7 cellular contexts compared by ENCODE assay signal in the genomic region with DNA sequence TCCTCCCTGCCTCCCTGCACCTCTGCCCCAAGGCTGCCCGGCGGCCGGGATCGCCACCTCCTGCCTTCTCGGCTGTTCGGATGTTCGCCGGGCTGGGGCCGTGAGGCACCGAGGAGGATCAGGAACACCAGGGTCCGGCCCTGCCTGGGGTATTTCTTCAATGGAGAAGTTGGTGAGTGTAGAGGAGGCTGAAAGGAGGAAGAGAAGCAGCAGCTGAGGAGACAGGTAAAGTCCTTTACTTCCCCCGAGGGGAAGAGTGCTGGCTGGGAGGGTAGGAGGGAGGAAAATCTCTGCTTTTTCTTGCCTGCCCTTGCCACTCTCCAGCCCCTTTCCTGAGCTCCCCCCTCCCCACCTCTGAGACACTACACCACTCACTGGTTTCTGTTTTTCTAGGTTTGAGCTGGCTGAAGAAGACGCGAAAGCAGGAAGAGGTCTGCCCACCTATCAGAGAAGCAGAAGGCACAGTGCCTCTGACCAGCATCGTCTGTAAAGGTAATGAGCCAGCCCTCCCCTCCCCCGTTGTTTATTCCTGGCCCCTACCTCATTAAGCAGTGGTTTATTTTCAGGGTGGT. TPM values are rescaled to one million over a fixed set of nuclear protein-coding genes. Genes with fewer than 3 reads are reported as not detected.
DNase-seq lines count a peak whose midpoint lies in the region; ATAC-seq and TF ChIP-seq lines count a peak whose summit lies in the region.

No MANE protein-coding gene starts in this region.

- H3K4me1 ChIP-seq in neural progenitor cell = peaks cover 15% of the 10 kb centered on the region

- H3K9me3 Mint-ChIP-seq in neural progenitor cell = no peaks in the 10 kb centered on the region

- H3K4me3 Mint-ChIP-seq in neural progenitor cell = no peak overlapping the region

- H3K27ac ChIP-seq in WERI-Rb-1 (peak overlapping the region; percentile 73), epithelial cell of prostate (peak overlapping the region; percentile 63), neural progenitor cell (no peak overlapping the region)

- peak overlapping the region; percentile 90 for H3K4me2 ChIP-seq in neural progenitor cell

- H3K27me3 ChIP-seq in WERI-Rb-1 (ENCODE audit: insufficient read depth, low read depth, severe bottlenecking) (no peaks in the 10 kb centered on the region), neural progenitor cell (no peaks in the 10 kb centered on the region)

- H3K9ac ChIP-seq in neural progenitor cell = peak overlapping the region; percentile 62

- H3K9me3 ChIP-seq in WERI-Rb-1 (ENCODE audit: severe bottlenecking) = no peaks in the 10 kb centered on the region
- no peaks in the 10 kb centered on the region for H3K9me3 ChIP-seq in neural progenitor cell (ENCODE audit: low read depth)

- H3K27ac Mint-ChIP-seq in neural progenitor cell = peak overlapping the region; percentile 72

- H4K20me1 ChIP-seq in neural progenitor cell (ENCODE audit: low read depth) = no peaks in the 10 kb centered on the region

- DNase-seq in GM12865 (ENCODE audit: low read depth) = peak; percentile 83
- DNase-seq in HT-29 (ENCODE audit: low spot score) = peak; percentile 51
- DNase-seq in WERI-Rb-1 = no peak
- DNase-seq in epithelial cell of prostate (ENCODE audit: low read depth, low spot score) = no peak
- peak; percentile 30 for DNase-seq in neural progenitor cell (ENCODE audit: low spot score)
- no peak for DNase-seq in NCI-H1105 treated with DMSO at 0.1 percent for 48 hours (lab: John Stamatoyannopoulos, UW)

- H3K4me3 ChIP-seq in GM12865 (ENCODE audit: low read depth, low read length) = peak overlapping the region; percentile 80
- H3K4me3 ChIP-seq in WERI-Rb-1 (ENCODE audit: low read depth, low read length) = peak overlapping the region; percentile 73
- peak overlapping the region; percentile 84 for H3K4me3 ChIP-seq in neural progenitor cell

- ATAC-seq in GM21515 (IDR thresholded peaks at IDR 0.05; ENCODE audit: unreplicated experiment) = peak; percentile 48

- peaks cover 9% of the 10 kb centered on the region for H3K4me1 Mint-ChIP-seq in neural progenitor cell

- peaks cover 3% of the 10 kb centered on the region for H3F3A ChIP-seq in neural progenitor cell (ENCODE audit: low read depth)

- H3K27me3 Mint-ChIP-seq in neural progenitor cell (ENCODE audit: insufficient read depth, low read depth) = no peaks in the 10 kb centered on the region

- H2AFZ ChIP-seq in neural progenitor cell (replicated peaks) = peak overlapping the region; percentile 83

- peaks cover 87% of the 10 kb centered on the region for H3K79me2 ChIP-seq in neural progenitor cell (ENCODE audit: low read depth)

- H3K36me3 Mint-ChIP-seq in neural progenitor cell = peaks cover 3% of the 10 kb centered on the region

- peaks cover 16% of the 10 kb centered on the region for H3K36me3 ChIP-seq in WERI-Rb-1
- no peaks in the 10 kb centered on the region for H3K36me3 ChIP-seq in neural progenitor cell

- TF ChIP-seq CTCF in GM12865 (IDR thresholded peaks at IDR 0.05; ENCODE audit: insufficient read depth, low read depth, low read length, missing control alignments) = no peak
- no peak for TF ChIP-seq CTCF in WERI-Rb-1 (IDR thresholded peaks at IDR 0.05; ENCODE audit: low read depth, low read length)
- no peak for TF ChIP-seq CTCF in neural progenitor cell (IDR thresholded peaks at IDR 0.05)

RNA-seq across cellular contexts. Expression of gene ASB7, which starts 0.5 kb away (rescaled TPM):
- 19.1 and 19.9 TPM in 2 replicates for total RNA-seq in HT-29 (2014; rRNA removed; shearing (Covaris generic))
- 15.3 and 18.3 TPM in 2 replicates for total RNA-seq in neural progenitor cell (ENCODE audit: low replicate concordance)

RNA-seq across cellular contexts. Expression of gene LINS1, which starts 0.9 kb away (rescaled TPM):
- total RNA-seq in HT-29 (2014; rRNA removed; shearing (Covaris generic)) = 6.9 and 7.3 TPM in 2 replicates
- total RNA-seq in neural progenitor cell (ENCODE audit: low replicate concordance) = 15.1 and 18.7 TPM in 2 replicates

Comparison
In these comparisons a context has a peak if more than half of its experiments do, and no peak if none do; other contexts are left out.
1. DNase-seq: peak in GM12865 (single experiment), HT-29 (single experiment) and neural progenitor cell (single experiment); none in WERI-Rb-1 (single experiment), epithelial cell of prostate (single experiment) and NCI-H1105 treated with DMSO at 0.1 percent for 48 hours (single experiment).
2. Peak in every context shown above with its lines, with median percentiles within 50 percentile points of each other: H3K4me3 ChIP-seq.